13 cellular contexts compared by ENCODE assay signal in genomic region chr5:87686975-87687374, GRCh38.
DNase-seq lines count a peak whose midpoint lies in the region; ATAC-seq and TF ChIP-seq lines count a peak whose summit lies in the region.
"Had no signal": no experiment of that assay in that cellular context is flagged by ENCODE, and none has a peak within 500 bp of the region (broad histone marks: within the 10 kb centered on the region; RNA-seq: fewer than 3 reads in every experiment).

No MANE protein-coding gene starts in this region.

- H3K27ac ChIP-seq in VCaP = peak overlapping the region; percentile 90
- no peak overlapping the region for H3K27ac ChIP-seq in aorta (ENCODE audit: low read depth in 1 of 2, low read length in 2 of 2)
- H3K27ac ChIP-seq in CD8-positive, alpha-beta memory T cell (ENCODE audit: low read depth, low read length) = no peak overlapping the region
- H3K27ac ChIP-seq: Peyer's patch had no signal

- H3K9me3 ChIP-seq in aorta (ENCODE audit: control insufficient read depth, low read length) = no peaks in the 10 kb centered on the region
- no peaks in the 10 kb centered on the region for H3K9me3 ChIP-seq in CD8-positive, alpha-beta memory T cell (ENCODE audit: low read length)
- H3K9me3 ChIP-seq: Peyer's patch had no signal

- no peak overlapping the region for H3K4me3 ChIP-seq in aorta (ENCODE audit: low read length in 2 of 2)
- H3K4me3 ChIP-seq in CD8-positive, alpha-beta memory T cell (ENCODE audit: low read length) = no peak overlapping the region
- H3K4me3 ChIP-seq: Peyer's patch had no signal

- POLR2A ChIA-PET in CD8-positive, alpha-beta memory T cell (lab: Charles Lee) = no interaction called here

- H3K4me3 Mint-ChIP-seq in CD8-positive, alpha-beta memory T cell = no peak overlapping the region
- H3K4me3 Mint-ChIP-seq: CD4-positive, alpha-beta memory T cell; central memory CD8-positive, alpha-beta T cell; naive B cell had no signal

- CTCF ChIA-PET in CD8-positive, alpha-beta memory T cell (lab: Charles Lee) = no interaction called here

- H3K4me1 ChIP-seq in aorta (ENCODE audit: control insufficient read depth in 1 of 2, insufficient read depth in 2 of 2, low read length in 2 of 2) = no peaks in the 10 kb centered on the region
- H3K4me1 ChIP-seq in CD8-positive, alpha-beta memory T cell (ENCODE audit: insufficient read depth, low read length) = no peaks in the 10 kb centered on the region
- H3K4me1 ChIP-seq: Peyer's patch had no signal

- H3K36me3 ChIP-seq in aorta (ENCODE audit: control insufficient read depth in 1 of 2, insufficient read depth in 2 of 2, low read length in 1 of 2) = no peaks in the 10 kb centered on the region
- no peaks in the 10 kb centered on the region for H3K36me3 ChIP-seq in CD8-positive, alpha-beta memory T cell (ENCODE audit: insufficient read depth, low read length)
- H3K36me3 ChIP-seq: Peyer's patch had no signal

- no peak for TF ChIP-seq CTCF in VCaP (conservative IDR thresholded peaks at IDR 0.05)

- ATAC-seq in GM19035 (IDR thresholded peaks at IDR 0.05; ENCODE audit: unreplicated experiment) = peak; percentile 90
- ATAC-seq in HG02610 (IDR thresholded peaks at IDR 0.05; ENCODE audit: unreplicated experiment) = peak; percentile 92
- peak; percentile 92 for ATAC-seq in HG03432 (IDR thresholded peaks at IDR 0.05; ENCODE audit: unreplicated experiment)
- ATAC-seq in aorta (ENCODE audit: low FRiP score) = no peak

- intact Hi-C loops in aorta (cut with DNase I) = no loop called here

- peaks cover 0 to 2% of the 10 kb centered on the region in 2 donors for H3K27me3 Mint-ChIP-seq in CD8-positive, alpha-beta memory T cell
- H3K27me3 Mint-ChIP-seq: CD4-positive, alpha-beta memory T cell; central memory CD8-positive, alpha-beta T cell; naive B cell had no signal

- H3K4me1 Mint-ChIP-seq in CD8-positive, alpha-beta memory T cell = peaks cover 0 to 4% (median 0%) of the 10 kb centered on the region in 3 donors
- H3K4me1 Mint-ChIP-seq: central memory CD8-positive, alpha-beta T cell had no signal

- peaks cover 4 to 16% (median 5%) of the 10 kb centered on the region in 5 donors for H3K9me3 Mint-ChIP-seq in CD8-positive, alpha-beta memory T cell
- H3K9me3 Mint-ChIP-seq: central memory CD8-positive, alpha-beta T cell had no signal

- no peaks in the 10 kb centered on the region for H3K36me3 Mint-ChIP-seq in CD8-positive, alpha-beta memory T cell
- H3K36me3 Mint-ChIP-seq: CD4-positive, alpha-beta memory T cell; naive B cell had no signal

- no peaks in the 10 kb centered on the region for H3K27me3 ChIP-seq in aorta (ENCODE audit: control insufficient read depth in 1 of 2, insufficient read depth in 2 of 2, low read length in 1 of 2)
- no peaks in the 10 kb centered on the region for H3K27me3 ChIP-seq in CD8-positive, alpha-beta memory T cell (ENCODE audit: insufficient read depth, low read length, poor library complexity, severe bottlenecking)
- H3K27me3 ChIP-seq: Peyer's patch had no signal

- H3K27ac Mint-ChIP-seq in CD8-positive, alpha-beta memory T cell = no peak overlapping the region
- H3K27ac Mint-ChIP-seq: CD4-positive, alpha-beta memory T cell; naive B cell had no signal

- DNase-seq in aorta (no peak), activated T-cell treated with anti-CD3 and anti-CD28 coated beads for 4 hours (no peak), iPS-NIHi7 (ENCODE audit: extremely low spot score) (no peak)
- no peak for DNase-seq in CD8-positive, alpha-beta memory T cell
- DNase-seq: CD4-positive, alpha-beta memory T cell; naive B cell; NCI-H2029; Peyer's patch had no signal

- WGBS in aorta, 2 donors = 74 to 88% methylated on average over 1 of the region's 1 CpG
